Comparison of ENCODE assay signal across 19 cellular contexts in the genomic region with DNA sequence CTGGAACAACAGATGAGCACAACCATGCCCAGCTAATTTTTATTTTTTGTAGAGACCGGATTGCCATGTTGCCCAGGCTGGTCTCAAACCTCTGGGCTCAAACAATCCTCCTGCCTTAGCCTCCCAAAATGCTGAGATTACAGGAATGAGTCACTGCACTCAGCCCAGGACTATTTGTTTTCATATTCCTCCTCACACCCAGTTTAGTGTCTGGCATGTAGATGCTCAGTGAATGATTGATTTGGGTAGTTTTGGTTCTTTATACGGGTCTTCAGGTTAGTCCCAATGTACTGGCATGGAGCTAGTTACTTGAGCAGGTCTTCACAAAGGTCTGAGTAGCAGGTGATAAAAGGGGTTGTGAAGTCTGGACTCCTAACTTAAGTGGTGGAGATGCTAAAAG.
"Had no signal": no experiment of that assay in that cellular context is flagged by ENCODE, and none has a peak within 500 bp of the region (broad histone marks: within the 10 kb centered on the region; RNA-seq: fewer than 3 reads in every experiment).

No MANE protein-coding gene starts in this region.

- H3K9me3 Mint-ChIP-seq: activated B cell treated with CpG ODN at 0.5 μM for 24 hours, neural crest cell had no signal

- H3K27ac ChIP-seq: coronary artery, esophagus muscularis mucosa, prostate gland, stomach, testis, upper lobe of right lung had no signal

- H3K4me3 Mint-ChIP-seq: activated B cell treated with CpG ODN at 0.5 μM for 24 hours had no signal

- DNase-seq: activated B cell treated with CpG ODN at 0.5 μM for 24 hours; activated CD4-positive, alpha-beta T cell treated with anti-CD3 and anti-CD28 coated beads, Interleukin-2, amount 50 U/mL, for 1 hour; activated naive CD4-positive, alpha-beta T cell; caudate nucleus; islet precursor cell; midbrain; right cardiac atrium; small intestine; stimulated activated CD4-positive, alpha-beta T cell treated with anti-CD3 and anti-CD28 coated beads, Interleukin-4, amount 100 ng/mL, for 4 hours; stimulated activated CD8-positive, alpha-beta memory T cell treated with anti-CD3 and anti-CD28 coated beads, Interleukin-4, amount 100 ng/mL, for 48 hours; stomach; SW 1271; testis; upper lobe of right lung had no signal

- ATAC-seq: left lobe of liver, right cardiac atrium, upper lobe of right lung had no signal

- H3K27me3 Mint-ChIP-seq: activated B cell treated with CpG ODN at 0.5 μM for 24 hours had no signal

- H3K27ac Mint-ChIP-seq: activated B cell treated with CpG ODN at 0.5 μM for 24 hours had no signal
